In genomic region chr2:70647873-70648481, GRCh38 we compare ENCODE assay signal across 8 cellular contexts.
DNase-seq lines count a peak whose midpoint lies in the region; ATAC-seq and TF ChIP-seq lines count a peak whose summit lies in the region.

No MANE protein-coding gene starts in this region.

- no peaks in the 10 kb centered on the region for H3K9me2 ChIP-seq in GM23338 (ENCODE audit: insufficient read depth)

- peak; percentile 97 to 100 for TF ChIP-seq CTCF in GM23338 (conservative IDR thresholded peaks at IDR 0.05; ENCODE audit: low read depth in 2 of 2)
- TF ChIP-seq CTCF in brain (conservative IDR thresholded peaks at IDR 0.05), result peak; percentile 90 to 97

- peaks cover 5% of the 10 kb centered on the region; the same call in 1 of the 2 replicates for H3K4me1 ChIP-seq in GM23338 (ENCODE audit: insufficient read depth)

- no peaks in the 10 kb centered on the region; the same call in 2 of the 3 replicates for H3K4me1 Mint-ChIP-seq in GM23338
- peaks cover 6% of the 10 kb centered on the region for H3K4me1 Mint-ChIP-seq in brain

- no peaks in the 10 kb centered on the region for H4K20me1 ChIP-seq in GM23338 (replicated peaks; ENCODE audit: insufficient read depth)

- H3K27me3 Mint-ChIP-seq in GM23338 (ENCODE audit: insufficient read depth, low read depth, poor library complexity) (peaks cover 6% of the 10 kb centered on the region), brain (peaks cover 8% of the 10 kb centered on the region)

- H3F3A ChIP-seq in GM23338 (replicated peaks; ENCODE audit: low read depth), result no peaks in the 10 kb centered on the region

- H3K27ac Mint-ChIP-seq in GM23338, result no peak overlapping the region
- no peak overlapping the region for H3K27ac Mint-ChIP-seq in brain

- H3K36me3 Mint-ChIP-seq in GM23338 (ENCODE audit: low read depth), result no peaks in the 10 kb centered on the region
- no peaks in the 10 kb centered on the region for H3K36me3 Mint-ChIP-seq in brain

- H2AFZ ChIP-seq in GM23338, result no peak overlapping the region

- H3K4me3 ChIP-seq in GM23338, result no peak overlapping the region

- H3K4me3 Mint-ChIP-seq in GM23338 (no peak overlapping the region), brain (no peak overlapping the region)

- no peak overlapping the region for H3K27ac ChIP-seq in GM23338 (ENCODE audit: low read depth)

- H3K9me3 Mint-ChIP-seq in GM23338 (no peaks in the 10 kb centered on the region), brain (peaks cover 3 to 21% (median 14%) of the 10 kb centered on the region in 5 experiments)

- peak; percentile 90 for ATAC-seq in GM23338

- H3K27me3 ChIP-seq in GM23338 (ENCODE audit: insufficient read depth), result peaks cover 18% of the 10 kb centered on the region

- H3K4me2 ChIP-seq in GM23338, result no peak overlapping the region

- DNase-seq in COLO668 (lab: John Stamatoyannopoulos, UW; ENCODE audit: unreplicated experiment) (peak; percentile 74), GM23338 (ENCODE audit: low spot score) (peak; percentile 91), NCI-H1694 treated with DMSO at 0.1 percent for 48 hours (lab: John Stamatoyannopoulos, UW) (peak; percentile 65), UCSD-AML1 (lab: John Stamatoyannopoulos, UW; ENCODE audit: unreplicated experiment) (peak; percentile 59), islet precursor cell (peak; percentile 90), cortex of kidney (lab: John Stamatoyannopoulos, UW) (no peak)
- DNase-seq in stimulated activated CD4-positive, alpha-beta T cell treated with anti-CD3 and anti-CD28 coated beads, Interleukin-1b, Interleukin-23, amount 100 ng/mL, for 48 hours, result peak; percentile 72

- H3K36me3 ChIP-seq in GM23338 (ENCODE audit: insufficient read depth), result no peaks in the 10 kb centered on the region

- no peaks in the 10 kb centered on the region for H3K79me2 ChIP-seq in GM23338 (replicated peaks; ENCODE audit: insufficient read depth)

TF ChIP-seq in GM23338, 12 proteins besides CTCF, POLR2A, EP300 and RAD21:
- TF ChIP-seq NANOG (IDR thresholded peaks at IDR 0.05; ENCODE audit: borderline replicate concordance), result no peak
- TF ChIP-seq STAT1 (IDR thresholded peaks at IDR 0.05; ENCODE audit: unreplicated experiment), result no peak
- no peak for TF ChIP-seq EZH2phosphoT487 (IDR thresholded peaks at IDR 0.05; ENCODE audit: unreplicated experiment)
- TF ChIP-seq POLR2AphosphoS5 (IDR thresholded peaks at IDR 0.05; ENCODE audit: low read depth), result no peak
- no peak for TF ChIP-seq ZNF331 (CRISPR knock-in tag; IDR thresholded peaks at IDR 0.05; ENCODE audit: low read depth)
- TF ChIP-seq ETS1 (IDR thresholded peaks at IDR 0.05), result no peak
- TF ChIP-seq, protein P1, sequence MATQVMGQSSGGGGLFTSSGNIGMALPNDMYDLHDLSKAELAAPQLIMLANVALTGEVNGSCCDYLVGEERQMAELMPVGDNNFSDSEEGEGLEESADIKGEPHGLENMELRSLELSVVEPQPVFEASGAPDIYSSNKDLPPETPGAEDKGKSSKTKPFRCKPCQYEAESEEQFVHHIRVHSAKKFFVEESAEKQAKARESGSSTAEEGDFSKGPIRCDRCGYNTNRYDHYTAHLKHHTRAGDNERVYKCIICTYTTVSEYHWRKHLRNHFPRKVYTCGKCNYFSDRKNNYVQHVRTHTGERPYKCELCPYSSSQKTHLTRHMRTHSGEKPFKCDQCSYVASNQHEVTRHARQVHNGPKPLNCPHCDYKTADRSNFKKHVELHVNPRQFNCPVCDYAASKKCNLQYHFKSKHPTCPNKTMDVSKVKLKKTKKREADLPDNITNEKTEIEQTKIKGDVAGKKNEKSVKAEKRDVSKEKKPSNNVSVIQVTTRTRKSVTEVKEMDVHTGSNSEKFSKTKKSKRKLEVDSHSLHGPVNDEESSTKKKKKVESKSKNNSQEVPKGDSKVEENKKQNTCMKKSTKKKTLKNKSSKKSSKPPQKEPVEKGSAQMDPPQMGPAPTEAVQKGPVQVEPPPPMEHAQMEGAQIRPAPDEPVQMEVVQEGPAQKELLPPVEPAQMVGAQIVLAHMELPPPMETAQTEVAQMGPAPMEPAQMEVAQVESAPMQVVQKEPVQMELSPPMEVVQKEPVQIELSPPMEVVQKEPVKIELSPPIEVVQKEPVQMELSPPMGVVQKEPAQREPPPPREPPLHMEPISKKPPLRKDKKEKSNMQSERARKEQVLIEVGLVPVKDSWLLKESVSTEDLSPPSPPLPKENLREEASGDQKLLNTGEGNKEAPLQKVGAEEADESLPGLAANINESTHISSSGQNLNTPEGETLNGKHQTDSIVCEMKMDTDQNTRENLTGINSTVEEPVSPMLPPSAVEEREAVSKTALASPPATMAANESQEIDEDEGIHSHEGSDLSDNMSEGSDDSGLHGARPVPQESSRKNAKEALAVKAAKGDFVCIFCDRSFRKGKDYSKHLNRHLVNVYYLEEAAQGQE (IDR thresholded peaks at IDR 0.05; ENCODE audit: unreplicated experiment), result no peak
- TF ChIP-seq EZH2 (IDR thresholded peaks at IDR 0.05; ENCODE audit: low read depth, unreplicated experiment), result no peak
- TF ChIP-seq ZNF114 (CRISPR knock-in tag; IDR thresholded peaks at IDR 0.05), result no peak
- TF ChIP-seq ZNF462 (CRISPR knock-in tag; IDR thresholded peaks at IDR 0.05), result no peak
- no peak for TF ChIP-seq CREB1 (CRISPR knock-in tag; IDR thresholded peaks at IDR 0.05; ENCODE audit: low read depth)
- no peak for TF ChIP-seq JUNB (IDR thresholded peaks at IDR 0.05; ENCODE audit: unreplicated experiment)
